1 cellular context compared by ENCODE assay signal in the genomic region with DNA sequence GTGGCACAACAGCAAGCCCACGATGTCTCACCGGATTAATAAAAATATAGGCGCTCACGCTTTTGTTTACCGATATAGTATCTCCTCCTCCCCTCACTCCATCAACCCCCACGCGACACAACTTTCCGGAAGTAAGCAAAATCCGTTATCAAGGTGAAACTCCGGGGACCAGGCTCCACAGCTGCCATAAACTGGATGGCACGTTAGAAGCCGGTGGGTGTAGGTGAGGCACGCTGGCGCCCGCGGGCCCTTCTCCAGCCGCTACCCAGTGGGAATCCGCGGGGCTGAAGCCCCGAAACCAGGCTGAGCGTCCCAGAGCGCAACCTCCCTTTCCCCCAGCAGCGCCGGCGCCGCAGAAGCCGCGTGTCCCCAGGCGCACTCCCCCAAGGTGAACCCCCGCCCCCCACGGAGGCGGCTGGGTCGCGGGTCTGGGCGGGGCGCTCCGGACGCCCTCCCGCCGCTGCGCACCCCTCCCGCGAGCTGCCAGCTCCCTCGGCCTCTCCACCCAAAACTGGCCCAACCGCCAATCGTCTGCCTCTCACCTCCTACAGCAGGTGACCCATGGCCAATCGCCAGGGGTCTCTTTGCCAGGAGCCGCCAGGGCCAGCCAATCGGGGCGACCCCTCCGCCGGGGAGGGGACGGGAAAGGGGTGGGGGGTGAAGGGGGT.
TF ChIP-seq lines count a peak whose summit lies in the region.

No MANE protein-coding gene starts in this region.

TF ChIP-seq in K562, 482 proteins besides CTCF, POLR2A, EP300 and RAD21 (continued from another document and continues in another):
- no peak for TF ChIP-seq ZNF785 (CRISPR knock-in tag; IDR thresholded peaks at IDR 0.05)
- TF ChIP-seq TCFL5 (CRISPR knock-in tag; conservative IDR thresholded peaks at IDR 0.05): no peak
- peak in 1 of 2 experiments; percentile 94; a peak in 2 of 4 replicates for TF ChIP-seq KDM4B (IDR thresholded peaks at IDR 0.05; ENCODE audit: borderline replicate concordance in 2 of 2, low read depth in 1 of 2)
- TF ChIP-seq, protein P1, sequence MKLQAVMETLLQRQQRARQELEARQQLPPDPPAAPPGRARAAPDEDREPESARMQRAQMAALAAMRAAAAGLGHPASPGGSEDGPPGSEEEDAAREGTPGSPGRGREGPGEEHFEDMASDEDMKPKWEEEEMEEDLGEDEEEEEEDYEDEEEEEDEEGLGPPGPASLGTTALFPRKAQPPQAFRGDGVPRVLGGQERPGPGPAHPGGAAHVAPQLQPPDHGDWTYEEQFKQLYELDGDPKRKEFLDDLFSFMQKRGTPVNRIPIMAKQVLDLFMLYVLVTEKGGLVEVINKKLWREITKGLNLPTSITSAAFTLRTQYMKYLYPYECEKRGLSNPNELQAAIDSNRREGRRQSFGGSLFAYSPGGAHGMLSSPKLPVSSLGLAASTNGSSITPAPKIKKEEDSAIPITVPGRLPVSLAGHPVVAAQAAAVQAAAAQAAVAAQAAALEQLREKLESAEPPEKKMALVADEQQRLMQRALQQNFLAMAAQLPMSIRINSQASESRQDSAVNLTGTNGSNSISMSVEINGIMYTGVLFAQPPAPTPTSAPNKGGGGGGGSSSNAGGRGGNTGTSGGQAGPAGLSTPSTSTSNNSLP (IDR thresholded peaks at IDR 0.05; ENCODE audit: borderline replicate concordance, low read depth, low read length): no peak
- TF ChIP-seq ZNF354B (CRISPR knock-in tag; IDR thresholded peaks at IDR 0.05): no peak
- TF ChIP-seq SRSF3 (IDR thresholded peaks at IDR 0.05; ENCODE audit: insufficient read depth, low read length): no peak
- TF ChIP-seq PML (IDR thresholded peaks at IDR 0.05; ENCODE audit: low read length): 0 out of 2 replicates have a peak, but pooled peaks have one; percentile 59
- TF ChIP-seq HOXB6 (CRISPR knock-in tag; IDR thresholded peaks at IDR 0.05; ENCODE audit: borderline replicate concordance): no peak
- no peak for TF ChIP-seq ZNF561 (CRISPR knock-in tag; conservative IDR thresholded peaks at IDR 0.05)
- 0 out of 4 replicates have a peak, but pooled peaks of 1 of the 2 experiments have one; percentile 26 for TF ChIP-seq RCOR1 (IDR thresholded peaks at IDR 0.05; ENCODE audit: borderline replicate concordance in 1 of 2, low read depth in 2 of 2, low read length in 2 of 2)
- no peak for TF ChIP-seq IRF2 (CRISPR knock-in tag; IDR thresholded peaks at IDR 0.05)
- no peak for TF ChIP-seq ZNF23 (CRISPR knock-in tag; IDR thresholded peaks at IDR 0.05)
- no peak for TF ChIP-seq ZNF282 (CRISPR knock-in tag; IDR thresholded peaks at IDR 0.05)
- TF ChIP-seq KDM1A (IDR thresholded peaks at IDR 0.05): no peak
- TF ChIP-seq, protein P2, sequence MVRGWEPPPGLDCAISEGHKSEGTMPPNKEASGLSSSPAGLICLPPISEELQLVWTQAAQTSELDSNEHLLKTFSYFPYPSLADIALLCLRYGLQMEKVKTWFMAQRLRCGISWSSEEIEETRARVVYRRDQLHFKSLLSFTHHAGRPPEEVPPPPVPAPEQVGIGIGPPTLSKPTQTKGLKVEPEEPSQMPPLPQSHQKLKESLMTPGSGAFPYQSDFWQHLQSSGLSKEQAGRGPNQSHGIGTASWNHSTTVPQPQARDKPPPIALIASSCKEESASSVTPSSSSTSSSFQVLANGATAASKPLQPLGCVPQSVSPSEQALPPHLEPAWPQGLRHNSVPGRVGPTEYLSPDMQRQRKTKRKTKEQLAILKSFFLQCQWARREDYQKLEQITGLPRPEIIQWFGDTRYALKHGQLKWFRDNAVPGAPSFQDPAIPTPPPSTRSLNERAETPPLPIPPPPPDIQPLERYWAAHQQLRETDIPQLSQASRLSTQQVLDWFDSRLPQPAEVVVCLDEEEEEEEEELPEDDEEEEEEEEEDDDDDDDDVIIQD (CRISPR knock-in tag; IDR thresholded peaks at IDR 0.05): no peak
- TF ChIP-seq HDAC3 (IDR thresholded peaks at IDR 0.05; ENCODE audit: borderline replicate concordance, partially characterized antibody): no peak
- TF ChIP-seq, protein P3, sequence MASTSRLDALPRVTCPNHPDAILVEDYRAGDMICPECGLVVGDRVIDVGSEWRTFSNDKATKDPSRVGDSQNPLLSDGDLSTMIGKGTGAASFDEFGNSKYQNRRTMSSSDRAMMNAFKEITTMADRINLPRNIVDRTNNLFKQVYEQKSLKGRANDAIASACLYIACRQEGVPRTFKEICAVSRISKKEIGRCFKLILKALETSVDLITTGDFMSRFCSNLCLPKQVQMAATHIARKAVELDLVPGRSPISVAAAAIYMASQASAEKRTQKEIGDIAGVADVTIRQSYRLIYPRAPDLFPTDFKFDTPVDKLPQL (IDR thresholded peaks at IDR 0.05; ENCODE audit: extremely low read depth, insufficient read length): no peak
- no peak for TF ChIP-seq CREBBP (IDR thresholded peaks at IDR 0.05; ENCODE audit: low read depth, low read length)
- TF ChIP-seq, protein P4, sequence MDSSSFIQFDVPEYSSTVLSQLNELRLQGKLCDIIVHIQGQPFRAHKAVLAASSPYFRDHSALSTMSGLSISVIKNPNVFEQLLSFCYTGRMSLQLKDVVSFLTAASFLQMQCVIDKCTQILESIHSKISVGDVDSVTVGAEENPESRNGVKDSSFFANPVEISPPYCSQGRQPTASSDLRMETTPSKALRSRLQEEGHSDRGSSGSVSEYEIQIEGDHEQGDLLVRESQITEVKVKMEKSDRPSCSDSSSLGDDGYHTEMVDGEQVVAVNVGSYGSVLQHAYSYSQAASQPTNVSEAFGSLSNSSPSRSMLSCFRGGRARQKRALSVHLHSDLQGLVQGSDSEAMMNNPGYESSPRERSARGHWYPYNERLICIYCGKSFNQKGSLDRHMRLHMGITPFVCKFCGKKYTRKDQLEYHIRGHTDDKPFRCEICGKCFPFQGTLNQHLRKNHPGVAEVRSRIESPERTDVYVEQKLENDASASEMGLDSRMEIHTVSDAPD (CRISPR knock-in tag; IDR thresholded peaks at IDR 0.05): no peak
- no peak for TF ChIP-seq DDX20 (tag; IDR thresholded peaks at IDR 0.05; ENCODE audit: low read depth)
- TF ChIP-seq, protein P5, sequence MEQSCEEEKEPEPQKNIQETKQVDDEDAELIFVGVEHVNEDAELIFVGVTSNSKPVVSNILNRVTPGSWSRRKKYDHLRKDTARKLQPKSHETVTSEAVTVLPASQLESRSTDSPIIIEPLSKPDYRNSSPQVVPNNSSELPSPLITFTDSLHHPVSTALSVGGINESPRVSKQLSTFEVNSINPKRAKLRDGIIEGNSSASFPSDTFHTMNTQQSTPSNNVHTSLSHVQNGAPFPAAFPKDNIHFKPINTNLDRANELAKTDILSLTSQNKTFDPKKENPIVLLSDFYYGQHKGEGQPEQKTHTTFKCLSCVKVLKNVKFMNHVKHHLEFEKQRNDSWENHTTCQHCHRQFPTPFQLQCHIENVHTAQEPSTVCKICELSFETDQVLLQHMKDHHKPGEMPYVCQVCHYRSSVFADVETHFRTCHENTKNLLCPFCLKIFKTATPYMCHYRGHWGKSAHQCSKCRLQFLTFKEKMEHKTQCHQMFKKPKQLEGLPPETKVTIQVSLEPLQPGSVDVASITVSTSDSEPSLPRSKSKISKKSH (CRISPR knock-in tag; IDR thresholded peaks at IDR 0.05): no peak
- peak; percentile 39; the same call in 1 of the 2 replicates for TF ChIP-seq BHLHE40 (IDR thresholded peaks at IDR 0.05; ENCODE audit: low read length)
- TF ChIP-seq ESRRA (IDR thresholded peaks at IDR 0.05; ENCODE audit: borderline replicate concordance, low read depth): peak; percentile 95
- no peak for TF ChIP-seq ZNF76 (CRISPR knock-in tag; IDR thresholded peaks at IDR 0.05; ENCODE audit: borderline replicate concordance)
- TF ChIP-seq RUNX1 (IDR thresholded peaks at IDR 0.05; ENCODE audit: low read depth): no peak
- TF ChIP-seq KAT8 (IDR thresholded peaks at IDR 0.05; ENCODE audit: low read depth): no peak
- TF ChIP-seq, protein P6, sequence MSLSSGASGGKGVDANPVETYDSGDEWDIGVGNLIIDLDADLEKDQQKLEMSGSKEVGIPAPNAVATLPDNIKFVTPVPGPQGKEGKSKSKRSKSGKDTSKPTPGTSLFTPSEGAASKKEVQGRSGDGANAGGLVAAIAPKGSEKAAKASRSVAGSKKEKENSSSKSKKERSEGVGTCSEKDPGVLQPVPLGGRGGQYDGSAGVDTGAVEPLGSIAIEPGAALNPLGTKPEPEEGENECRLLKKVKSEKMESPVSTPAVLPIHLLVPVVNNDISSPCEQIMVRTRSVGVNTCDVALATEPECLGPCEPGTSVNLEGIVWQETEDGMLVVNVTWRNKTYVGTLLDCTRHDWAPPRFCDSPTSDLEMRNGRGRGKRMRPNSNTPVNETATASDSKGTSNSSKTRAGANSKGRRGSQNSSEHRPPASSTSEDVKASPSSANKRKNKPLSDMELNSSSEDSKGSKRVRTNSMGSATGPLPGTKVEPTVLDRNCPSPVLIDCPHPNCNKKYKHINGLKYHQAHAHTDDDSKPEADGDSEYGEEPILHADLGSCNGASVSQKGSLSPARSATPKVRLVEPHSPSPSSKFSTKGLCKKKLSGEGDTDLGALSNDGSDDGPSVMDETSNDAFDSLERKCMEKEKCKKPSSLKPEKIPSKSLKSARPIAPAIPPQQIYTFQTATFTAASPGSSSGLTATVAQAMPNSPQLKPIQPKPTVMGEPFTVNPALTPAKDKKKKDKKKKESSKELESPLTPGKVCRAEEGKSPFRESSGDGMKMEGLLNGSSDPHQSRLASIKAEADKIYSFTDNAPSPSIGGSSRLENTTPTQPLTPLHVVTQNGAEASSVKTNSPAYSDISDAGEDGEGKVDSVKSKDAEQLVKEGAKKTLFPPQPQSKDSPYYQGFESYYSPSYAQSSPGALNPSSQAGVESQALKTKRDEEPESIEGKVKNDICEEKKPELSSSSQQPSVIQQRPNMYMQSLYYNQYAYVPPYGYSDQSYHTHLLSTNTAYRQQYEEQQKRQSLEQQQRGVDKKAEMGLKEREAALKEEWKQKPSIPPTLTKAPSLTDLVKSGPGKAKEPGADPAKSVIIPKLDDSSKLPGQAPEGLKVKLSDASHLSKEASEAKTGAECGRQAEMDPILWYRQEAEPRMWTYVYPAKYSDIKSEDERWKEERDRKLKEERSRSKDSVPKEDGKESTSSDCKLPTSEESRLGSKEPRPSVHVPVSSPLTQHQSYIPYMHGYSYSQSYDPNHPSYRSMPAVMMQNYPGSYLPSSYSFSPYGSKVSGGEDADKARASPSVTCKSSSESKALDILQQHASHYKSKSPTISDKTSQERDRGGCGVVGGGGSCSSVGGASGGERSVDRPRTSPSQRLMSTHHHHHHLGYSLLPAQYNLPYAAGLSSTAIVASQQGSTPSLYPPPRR (CRISPR knock-in tag; IDR thresholded peaks at IDR 0.05; ENCODE audit: borderline replicate concordance): no peak
- no peak for TF ChIP-seq CHCHD3 (CRISPR knock-in tag; IDR thresholded peaks at IDR 0.05)
- TF ChIP-seq NUFIP1 (IDR thresholded peaks at IDR 0.05; ENCODE audit: partially characterized antibody): no peak
- TF ChIP-seq, protein P7, sequence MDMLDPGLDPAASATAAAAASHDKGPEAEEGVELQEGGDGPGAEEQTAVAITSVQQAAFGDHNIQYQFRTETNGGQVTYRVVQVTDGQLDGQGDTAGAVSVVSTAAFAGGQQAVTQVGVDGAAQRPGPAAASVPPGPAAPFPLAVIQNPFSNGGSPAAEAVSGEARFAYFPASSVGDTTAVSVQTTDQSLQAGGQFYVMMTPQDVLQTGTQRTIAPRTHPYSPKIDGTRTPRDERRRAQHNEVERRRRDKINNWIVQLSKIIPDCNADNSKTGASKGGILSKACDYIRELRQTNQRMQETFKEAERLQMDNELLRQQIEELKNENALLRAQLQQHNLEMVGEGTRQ (CRISPR knock-in tag; IDR thresholded peaks at IDR 0.05): peak; percentile 87
- no peak for TF ChIP-seq ZNF707 (CRISPR knock-in tag; conservative IDR thresholded peaks at IDR 0.05)
- no peak for TF ChIP-seq ZKSCAN3 (CRISPR knock-in tag; IDR thresholded peaks at IDR 0.05)
- TF ChIP-seq ZNF764 (CRISPR knock-in tag; IDR thresholded peaks at IDR 0.05; ENCODE audit: low read depth): no peak
- TF ChIP-seq SAP30 (IDR thresholded peaks at IDR 0.05; ENCODE audit: borderline replicate concordance, insufficient read depth, low read depth, low read length, poor library complexity, severe bottlenecking): peak; percentile 60
- peak; percentile 97 for TF ChIP-seq MBD2 (IDR thresholded peaks at IDR 0.05; ENCODE audit: borderline replicate concordance, low read depth)
- peak; percentile 77 for TF ChIP-seq DPF2 (IDR thresholded peaks at IDR 0.05)
- TF ChIP-seq FOSL1 (tag; conservative IDR thresholded peaks at IDR 0.05): no peak
- TF ChIP-seq HIVEP1 (CRISPR knock-in tag; IDR thresholded peaks at IDR 0.05): peak; percentile 21; the same call in 1 of the 2 replicates
- TF ChIP-seq SNIP1 (IDR thresholded peaks at IDR 0.05; ENCODE audit: low read depth): no peak
- no peak for TF ChIP-seq STAT5B (CRISPR knock-in tag; IDR thresholded peaks at IDR 0.05)
- TF ChIP-seq, protein P8, sequence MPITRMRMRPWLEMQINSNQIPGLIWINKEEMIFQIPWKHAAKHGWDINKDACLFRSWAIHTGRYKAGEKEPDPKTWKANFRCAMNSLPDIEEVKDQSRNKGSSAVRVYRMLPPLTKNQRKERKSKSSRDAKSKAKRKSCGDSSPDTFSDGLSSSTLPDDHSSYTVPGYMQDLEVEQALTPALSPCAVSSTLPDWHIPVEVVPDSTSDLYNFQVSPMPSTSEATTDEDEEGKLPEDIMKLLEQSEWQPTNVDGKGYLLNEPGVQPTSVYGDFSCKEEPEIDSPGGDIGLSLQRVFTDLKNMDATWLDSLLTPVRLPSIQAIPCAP (CRISPR knock-in tag; IDR thresholded peaks at IDR 0.05; ENCODE audit: borderline replicate concordance): no peak
- TF ChIP-seq, protein P9, sequence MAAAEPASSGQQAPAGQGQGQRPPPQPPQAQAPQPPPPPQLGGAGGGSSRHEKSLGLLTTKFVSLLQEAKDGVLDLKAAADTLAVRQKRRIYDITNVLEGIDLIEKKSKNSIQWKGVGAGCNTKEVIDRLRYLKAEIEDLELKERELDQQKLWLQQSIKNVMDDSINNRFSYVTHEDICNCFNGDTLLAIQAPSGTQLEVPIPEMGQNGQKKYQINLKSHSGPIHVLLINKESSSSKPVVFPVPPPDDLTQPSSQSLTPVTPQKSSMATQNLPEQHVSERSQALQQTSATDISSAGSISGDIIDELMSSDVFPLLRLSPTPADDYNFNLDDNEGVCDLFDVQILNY (CRISPR knock-in tag; IDR thresholded peaks at IDR 0.05): no peak
